1 cellular context compared by ENCODE assay signal in the genomic region with DNA sequence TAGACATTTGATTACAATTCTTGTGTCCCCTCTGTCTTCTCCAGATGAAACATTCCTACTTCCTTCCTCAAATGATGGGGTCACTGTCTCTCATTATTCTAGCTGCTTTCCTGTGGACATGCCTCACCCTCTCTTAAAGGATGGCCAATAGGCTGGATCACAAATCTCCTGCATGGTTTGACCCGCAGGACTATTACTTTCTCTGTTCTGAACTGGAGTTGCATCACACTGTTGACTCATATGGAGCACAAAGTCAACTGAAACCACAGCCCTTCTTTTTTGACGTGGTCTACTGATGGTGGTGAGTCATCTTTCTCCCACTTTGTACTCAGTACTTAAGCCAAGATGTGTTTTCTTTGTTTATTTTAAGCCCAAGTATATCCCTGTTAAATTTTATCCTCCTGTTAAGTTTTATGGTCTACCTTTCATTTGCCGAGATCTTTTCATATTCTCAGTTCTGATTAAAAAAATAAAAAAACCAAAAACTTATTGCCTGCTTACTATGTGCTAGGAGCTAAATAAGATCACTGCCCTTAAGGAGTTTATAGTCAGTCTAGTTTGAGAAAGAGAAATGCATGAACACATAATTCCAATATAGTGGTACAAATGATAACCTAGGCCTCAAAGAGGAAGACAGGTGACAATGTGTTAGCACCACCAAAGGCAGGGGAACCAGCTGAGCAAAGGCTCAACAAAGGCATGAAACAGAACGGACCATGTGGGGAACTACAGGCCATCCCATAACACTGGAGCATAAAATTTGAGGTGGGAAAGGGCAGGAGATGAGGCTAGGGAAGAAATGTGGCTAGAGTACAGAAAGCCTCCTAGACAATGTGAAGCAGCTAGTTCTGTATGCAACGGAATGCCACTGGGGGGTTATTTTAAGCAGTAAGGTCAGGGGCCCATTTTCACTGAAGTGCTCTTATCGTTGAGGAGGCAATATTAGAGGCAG.
A peak's percentile ranks its signal among the peaks of the same experiment; 100 is the strongest.
TF ChIP-seq lines count a peak whose summit lies in the region.

No MANE protein-coding gene starts in this region.

TF ChIP-seq in HepG2, 621 proteins besides CTCF, POLR2A, EP300 and RAD21 (continued from another document and continues in another):
- TF ChIP-seq, protein P1, sequence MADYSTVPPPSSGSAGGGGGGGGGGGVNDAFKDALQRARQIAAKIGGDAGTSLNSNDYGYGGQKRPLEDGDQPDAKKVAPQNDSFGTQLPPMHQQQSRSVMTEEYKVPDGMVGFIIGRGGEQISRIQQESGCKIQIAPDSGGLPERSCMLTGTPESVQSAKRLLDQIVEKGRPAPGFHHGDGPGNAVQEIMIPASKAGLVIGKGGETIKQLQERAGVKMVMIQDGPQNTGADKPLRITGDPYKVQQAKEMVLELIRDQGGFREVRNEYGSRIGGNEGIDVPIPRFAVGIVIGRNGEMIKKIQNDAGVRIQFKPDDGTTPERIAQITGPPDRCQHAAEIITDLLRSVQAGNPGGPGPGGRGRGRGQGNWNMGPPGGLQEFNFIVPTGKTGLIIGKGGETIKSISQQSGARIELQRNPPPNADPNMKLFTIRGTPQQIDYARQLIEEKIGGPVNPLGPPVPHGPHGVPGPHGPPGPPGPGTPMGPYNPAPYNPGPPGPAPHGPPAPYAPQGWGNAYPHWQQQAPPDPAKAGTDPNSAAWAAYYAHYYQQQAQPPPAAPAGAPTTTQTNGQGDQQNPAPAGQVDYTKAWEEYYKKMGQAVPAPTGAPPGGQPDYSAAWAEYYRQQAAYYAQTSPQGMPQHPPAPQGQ (CRISPR knock-in tag; IDR thresholded peaks at IDR 0.05; ENCODE audit: borderline replicate concordance), result no peak
- peak; percentile 63; the same call in 1 of the 2 replicates for TF ChIP-seq SP140L (CRISPR knock-in tag; IDR thresholded peaks at IDR 0.05; ENCODE audit: borderline replicate concordance)
- no peak for TF ChIP-seq GTF2F1 (IDR thresholded peaks at IDR 0.05; ENCODE audit: low read length)
- 0 out of 2 replicates have a peak, but pooled peaks have one; percentile 73 for TF ChIP-seq AKAP8 (CRISPR knock-in tag; IDR thresholded peaks at IDR 0.05)
- TF ChIP-seq, protein P2, sequence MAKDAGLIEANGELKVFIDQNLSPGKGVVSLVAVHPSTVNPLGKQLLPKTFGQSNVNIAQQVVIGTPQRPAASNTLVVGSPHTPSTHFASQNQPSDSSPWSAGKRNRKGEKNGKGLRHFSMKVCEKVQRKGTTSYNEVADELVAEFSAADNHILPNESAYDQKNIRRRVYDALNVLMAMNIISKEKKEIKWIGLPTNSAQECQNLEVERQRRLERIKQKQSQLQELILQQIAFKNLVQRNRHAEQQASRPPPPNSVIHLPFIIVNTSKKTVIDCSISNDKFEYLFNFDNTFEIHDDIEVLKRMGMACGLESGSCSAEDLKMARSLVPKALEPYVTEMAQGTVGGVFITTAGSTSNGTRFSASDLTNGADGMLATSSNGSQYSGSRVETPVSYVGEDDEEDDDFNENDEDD (CRISPR knock-in tag; IDR thresholded peaks at IDR 0.05; ENCODE audit: borderline replicate concordance), result peak; percentile 71; the same call in 1 of the 2 replicates
- no peak for TF ChIP-seq FLYWCH1 (CRISPR knock-in tag; IDR thresholded peaks at IDR 0.05)
- TF ChIP-seq ATF7 (IDR thresholded peaks at IDR 0.05), result peak; percentile 92
- TF ChIP-seq ATF7 (CRISPR knock-in tag; IDR thresholded peaks at IDR 0.05), result peak; percentile 86; the same call in 1 of the 2 replicates
- TF ChIP-seq IRF2 (CRISPR knock-in tag; IDR thresholded peaks at IDR 0.05), result peak; percentile 94
- TF ChIP-seq MAFG (CRISPR knock-in tag; IDR thresholded peaks at IDR 0.05), result no peak
- TF ChIP-seq HNRNPLL (IDR thresholded peaks at IDR 0.05; ENCODE audit: low read depth, low read length, poor library complexity, severe bottlenecking), result no peak
- TF ChIP-seq NCOA1 (CRISPR knock-in tag; IDR thresholded peaks at IDR 0.05), result no peak
- no peak for TF ChIP-seq ZNF883 (CRISPR knock-in tag; IDR thresholded peaks at IDR 0.05; ENCODE audit: not compliant biosample characterization)
- no peak for TF ChIP-seq MTF1 (CRISPR knock-in tag; IDR thresholded peaks at IDR 0.05)
- no peak for TF ChIP-seq ZNF224 (CRISPR knock-in tag; IDR thresholded peaks at IDR 0.05)
- TF ChIP-seq ZBTB49 (CRISPR knock-in tag; IDR thresholded peaks at IDR 0.05; ENCODE audit: borderline replicate concordance), result no peak
- peak; percentile 100 for TF ChIP-seq ATF3 (CRISPR knock-in tag; IDR thresholded peaks at IDR 0.05)
- TF ChIP-seq, protein P3, sequence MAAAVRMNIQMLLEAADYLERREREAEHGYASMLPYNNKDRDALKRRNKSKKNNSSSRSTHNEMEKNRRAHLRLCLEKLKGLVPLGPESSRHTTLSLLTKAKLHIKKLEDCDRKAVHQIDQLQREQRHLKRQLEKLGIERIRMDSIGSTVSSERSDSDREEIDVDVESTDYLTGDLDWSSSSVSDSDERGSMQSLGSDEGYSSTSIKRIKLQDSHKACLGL (CRISPR knock-in tag; IDR thresholded peaks at IDR 0.05), result no peak
- TF ChIP-seq, protein P4, sequence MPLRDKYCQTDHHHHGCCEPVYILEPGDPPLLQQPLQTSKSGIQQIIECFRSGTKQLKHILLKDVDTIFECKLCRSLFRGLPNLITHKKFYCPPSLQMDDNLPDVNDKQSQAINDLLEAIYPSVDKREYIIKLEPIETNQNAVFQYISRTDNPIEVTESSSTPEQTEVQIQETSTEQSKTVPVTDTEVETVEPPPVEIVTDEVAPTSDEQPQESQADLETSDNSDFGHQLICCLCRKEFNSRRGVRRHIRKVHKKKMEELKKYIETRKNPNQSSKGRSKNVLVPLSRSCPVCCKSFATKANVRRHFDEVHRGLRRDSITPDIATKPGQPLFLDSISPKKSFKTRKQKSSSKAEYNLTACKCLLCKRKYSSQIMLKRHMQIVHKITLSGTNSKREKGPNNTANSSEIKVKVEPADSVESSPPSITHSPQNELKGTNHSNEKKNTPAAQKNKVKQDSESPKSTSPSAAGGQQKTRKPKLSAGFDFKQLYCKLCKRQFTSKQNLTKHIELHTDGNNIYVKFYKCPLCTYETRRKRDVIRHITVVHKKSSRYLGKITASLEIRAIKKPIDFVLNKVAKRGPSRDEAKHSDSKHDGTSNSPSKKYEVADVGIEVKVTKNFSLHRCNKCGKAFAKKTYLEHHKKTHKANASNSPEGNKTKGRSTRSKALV (CRISPR knock-in tag; IDR thresholded peaks at IDR 0.05), result peak; percentile 83
- TF ChIP-seq ZBTB7A (CRISPR knock-in tag; IDR thresholded peaks at IDR 0.05), result no peak
- TF ChIP-seq ZNF747 (CRISPR knock-in tag; IDR thresholded peaks at IDR 0.05; ENCODE audit: borderline replicate concordance), result peak; percentile 77; the same call in 1 of the 2 replicates
- TF ChIP-seq, protein P5, sequence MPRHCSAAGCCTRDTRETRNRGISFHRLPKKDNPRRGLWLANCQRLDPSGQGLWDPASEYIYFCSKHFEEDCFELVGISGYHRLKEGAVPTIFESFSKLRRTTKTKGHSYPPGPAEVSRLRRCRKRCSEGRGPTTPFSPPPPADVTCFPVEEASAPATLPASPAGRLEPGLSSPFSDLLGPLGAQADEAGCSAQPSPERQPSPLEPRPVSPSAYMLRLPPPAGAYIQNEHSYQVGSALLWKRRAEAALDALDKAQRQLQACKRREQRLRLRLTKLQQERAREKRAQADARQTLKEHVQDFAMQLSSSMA (CRISPR knock-in tag; IDR thresholded peaks at IDR 0.05), result no peak
- no peak for TF ChIP-seq ZFP36L2 (CRISPR knock-in tag; IDR thresholded peaks at IDR 0.05)
- TF ChIP-seq ZNF274 (CRISPR knock-in tag; IDR thresholded peaks at IDR 0.05), result no peak
- no peak for TF ChIP-seq ZNF572 (CRISPR knock-in tag; IDR thresholded peaks at IDR 0.05)
- TF ChIP-seq ZNF549 (CRISPR knock-in tag; IDR thresholded peaks at IDR 0.05), result no peak
- TF ChIP-seq ZNF839 (CRISPR knock-in tag; IDR thresholded peaks at IDR 0.05; ENCODE audit: borderline replicate concordance), result no peak
- no peak; the same call in 1 of the 2 replicates for TF ChIP-seq KAT7 (CRISPR knock-in tag; IDR thresholded peaks at IDR 0.05; ENCODE audit: borderline replicate concordance)
- TF ChIP-seq KDM5A (IDR thresholded peaks at IDR 0.05; ENCODE audit: borderline replicate concordance, low read length), result peak; percentile 38; the same call in 1 of the 2 replicates
- TF ChIP-seq ZMYM2 (CRISPR knock-in tag; IDR thresholded peaks at IDR 0.05), result 0 out of 2 replicates have a peak, but pooled peaks have one; percentile 67
- no peak for TF ChIP-seq PLRG1 (conservative IDR thresholded peaks at IDR 0.05)
- peak; percentile 53; the same call in 1 of the 2 replicates for TF ChIP-seq PAWR (CRISPR knock-in tag; IDR thresholded peaks at IDR 0.05; ENCODE audit: borderline replicate concordance)
- no peak for TF ChIP-seq ZFP62 (CRISPR knock-in tag; IDR thresholded peaks at IDR 0.05)
- peak; percentile 80 for TF ChIP-seq TBX3 (IDR thresholded peaks at IDR 0.05; ENCODE audit: borderline replicate concordance)
- TF ChIP-seq RNF219 (CRISPR knock-in tag; IDR thresholded peaks at IDR 0.05), result peak; percentile 79; the same call in 1 of the 2 replicates
- TF ChIP-seq MEIS2 (CRISPR knock-in tag; IDR thresholded peaks at IDR 0.05), result peak; percentile 92
- TF ChIP-seq TCF7L2 (IDR thresholded peaks at IDR 0.05; ENCODE audit: low read depth, low read length), result no peak
- TF ChIP-seq FOXO1 (CRISPR knock-in tag; IDR thresholded peaks at IDR 0.05), result peak; percentile 96
- no peak for TF ChIP-seq MTA3 (CRISPR knock-in tag; IDR thresholded peaks at IDR 0.05)
- TF ChIP-seq MAZ (IDR thresholded peaks at IDR 0.05; ENCODE audit: borderline replicate concordance, low read depth, low read length), result no peak
- peak; percentile 70; the same call in 1 of the 2 replicates for TF ChIP-seq MAZ (CRISPR knock-in tag; IDR thresholded peaks at IDR 0.05; ENCODE audit: low read depth)
- no peak for TF ChIP-seq HMGA1 (CRISPR knock-in tag; conservative IDR thresholded peaks at IDR 0.05)
- no peak for TF ChIP-seq MTERF4 (CRISPR knock-in tag; IDR thresholded peaks at IDR 0.05)
- no peak for TF ChIP-seq RBM39 (IDR thresholded peaks at IDR 0.05; ENCODE audit: low read depth, low read length, poor library complexity, severe bottlenecking)
- TF ChIP-seq ZNF382 (CRISPR knock-in tag; IDR thresholded peaks at IDR 0.05; ENCODE audit: borderline replicate concordance), result no peak
- TF ChIP-seq ELF4 (CRISPR knock-in tag; IDR thresholded peaks at IDR 0.05; ENCODE audit: borderline replicate concordance), result no peak
- TF ChIP-seq ZNF282 (IDR thresholded peaks at IDR 0.05; ENCODE audit: partially characterized antibody), result no peak
- peak; percentile 94 for TF ChIP-seq ZKSCAN8 (CRISPR knock-in tag; IDR thresholded peaks at IDR 0.05; ENCODE audit: borderline replicate concordance)
- peak; percentile 83; the same call in 1 of the 2 replicates for TF ChIP-seq SMYD3 (CRISPR knock-in tag; IDR thresholded peaks at IDR 0.05)
- no peak for TF ChIP-seq SNAPC5 (CRISPR knock-in tag; IDR thresholded peaks at IDR 0.05; ENCODE audit: borderline replicate concordance)
- peak; percentile 99 for TF ChIP-seq FOSL1 (CRISPR knock-in tag; IDR thresholded peaks at IDR 0.05; ENCODE audit: borderline replicate concordance)
